28 cellular contexts compared by ENCODE assay signal in genomic region chr18:4283746-4284291, GRCh38.
"Had no signal": no experiment of that assay in that cellular context is flagged by ENCODE, and none has a peak within 500 bp of the region (broad histone marks: within the 10 kb centered on the region; RNA-seq: fewer than 3 reads in every experiment).

No MANE protein-coding gene starts in this region.

- ATAC-seq: esophagus mucosa; left ventricle myocardium superior; psoas muscle; stimulated activated memory B cell treated with anti-CD40 and anti-IgM and Interleukin-4, amounts not matched to agents 10 μg/mL and 1 μg/mL and 100 μg/mL, for 72 hours; stimulated activated naive CD8-positive, alpha-beta T cell treated with anti-CD3 and anti-CD28 coated beads, Interleukin-15, amount 100 ng/mL, for 72 hours had no signal

- H3K4me3 ChIP-seq: coronary artery, dorsolateral prefrontal cortex, psoas muscle, sigmoid colon, upper lobe of left lung had no signal

- H3K27ac ChIP-seq: brain microvascular endothelial cell, coronary artery, dorsolateral prefrontal cortex, parathyroid adenoma, psoas muscle, sigmoid colon, upper lobe of left lung had no signal

- H3K9me3 Mint-ChIP-seq: activated T-helper 1 cell treated with anti-CD3 and anti-CD28 coated beads, Interleukin-12 subunit alpha, Interleukin-12 subunit beta, Interleukin-2, Interleukin-4 antibody, amounts not matched to agents 30 ng/mL and 10 ng/mL and 1 ng/mL, durations not matched to agents 14 hours and 24 hours and 36 hours had no signal

- H3K36me3 ChIP-seq: brain microvascular endothelial cell, sigmoid colon, upper lobe of left lung had no signal

- H3K4me3 Mint-ChIP-seq: activated T-helper 1 cell treated with anti-CD3 and anti-CD28 coated beads, Interleukin-12 subunit alpha, Interleukin-12 subunit beta, Interleukin-2, Interleukin-4 antibody, amounts not matched to agents 30 ng/mL and 10 ng/mL and 1 ng/mL, durations not matched to agents 14 hours and 24 hours and 36 hours; naive B cell; stimulated activated memory B cell treated with anti-CD40 and anti-IgM and Interleukin-4, amounts not matched to agents 10 μg/mL and 1 μg/mL and 100 μg/mL, for 72 hours; stimulated activated naive CD8-positive, alpha-beta T cell treated with anti-CD3 and anti-CD28 coated beads, Interleukin-15, amount 100 ng/mL, for 72 hours; T-helper 2 cell treated with Interferon-gamma antibody and Interleukin-4, amounts not matched to agents 5 μg/mL and 100 μg/mL, for 36 hours had no signal

- H3K36me3 Mint-ChIP-seq: naive B cell; stimulated activated memory B cell treated with anti-CD40 and anti-IgM and Interleukin-4, amounts not matched to agents 10 μg/mL and 1 μg/mL and 100 μg/mL, for 72 hours had no signal

- H3K9me3 ChIP-seq: psoas muscle, sigmoid colon, upper lobe of left lung had no signal

- H3K79me2 ChIP-seq: parathyroid adenoma had no signal

- DNase-seq: activated CD4-positive, alpha-beta T cell treated with anti-CD3 and anti-CD28 coated beads for 4 hours; activated CD4-positive, alpha-beta T cell treated with anti-CD3 and anti-CD28 coated beads, Interleukin-2, amount 50 U/mL, for 4 hours; activated effector memory CD4-positive, alpha-beta T cell treated with anti-CD3 and anti-CD28 coated beads, Interleukin-2, amount 50 U/mL, for 16 hours; activated naive CD4-positive, alpha-beta T cell treated with anti-CD3 and anti-CD28 coated beads, Interleukin-2, amount 50 U/mL, for 16 hours; amniotic stem cell; brain microvascular endothelial cell; dorsolateral prefrontal cortex; foreskin fibroblast; islet precursor cell; left ventricle myocardium superior; mammary epithelial cell; naive B cell; occipital lobe; psoas muscle; sigmoid colon; small intestine; stimulated activated CD4-positive, alpha-beta T cell treated with anti-CD3 and anti-CD28 coated beads, Interleukin-4, amount 100 ng/mL, for 4 hours; stimulated activated CD8-positive, alpha-beta memory T cell treated with anti-CD3 and anti-CD28 coated beads, Interleukin-4, amount 100 ng/mL, for 48 hours; stimulated activated naive CD8-positive, alpha-beta T cell treated with anti-CD3 and anti-CD28 coated beads, Interleukin-15, amount 100 ng/mL, for 72 hours; substantia nigra; T-helper 1 cell; upper lobe of left lung had no signal

- H3K27ac Mint-ChIP-seq: activated T-helper 1 cell treated with anti-CD3 and anti-CD28 coated beads, Interleukin-12 subunit alpha, Interleukin-12 subunit beta, Interleukin-2, Interleukin-4 antibody, amounts not matched to agents 30 ng/mL and 10 ng/mL and 1 ng/mL, durations not matched to agents 14 hours and 24 hours and 36 hours; naive B cell; stimulated activated memory B cell treated with anti-CD40 and anti-IgM and Interleukin-4, amounts not matched to agents 10 μg/mL and 1 μg/mL and 100 μg/mL, for 72 hours; stimulated activated naive CD8-positive, alpha-beta T cell treated with anti-CD3 and anti-CD28 coated beads, Interleukin-15, amount 100 ng/mL, for 72 hours; T-helper 2 cell treated with Interferon-gamma antibody and Interleukin-4, amounts not matched to agents 5 μg/mL and 100 μg/mL, for 36 hours had no signal

- H2AFZ ChIP-seq: parathyroid adenoma had no signal

- H3K27me3 Mint-ChIP-seq: naive B cell; stimulated activated memory B cell treated with anti-CD40 and anti-IgM and Interleukin-4, amounts not matched to agents 10 μg/mL and 1 μg/mL and 100 μg/mL, for 72 hours; stimulated activated naive CD8-positive, alpha-beta T cell treated with anti-CD3 and anti-CD28 coated beads, Interleukin-15, amount 100 ng/mL, for 72 hours had no signal

- H3K9ac ChIP-seq: parathyroid adenoma had no signal

- H3K4me1 Mint-ChIP-seq: naive B cell; stimulated activated memory B cell treated with anti-CD40 and anti-IgM and Interleukin-4, amounts not matched to agents 10 μg/mL and 1 μg/mL and 100 μg/mL, for 72 hours; stimulated activated naive CD8-positive, alpha-beta T cell treated with anti-CD3 and anti-CD28 coated beads, Interleukin-15, amount 100 ng/mL, for 72 hours had no signal

- H3K27me3 ChIP-seq: brain microvascular endothelial cell, dorsolateral prefrontal cortex, upper lobe of left lung had no signal

- H3K4me1 ChIP-seq: parathyroid adenoma, psoas muscle, sigmoid colon, upper lobe of left lung had no signal
